Comparison of ENCODE assay signal across 1 cellular context in the genomic region with DNA sequence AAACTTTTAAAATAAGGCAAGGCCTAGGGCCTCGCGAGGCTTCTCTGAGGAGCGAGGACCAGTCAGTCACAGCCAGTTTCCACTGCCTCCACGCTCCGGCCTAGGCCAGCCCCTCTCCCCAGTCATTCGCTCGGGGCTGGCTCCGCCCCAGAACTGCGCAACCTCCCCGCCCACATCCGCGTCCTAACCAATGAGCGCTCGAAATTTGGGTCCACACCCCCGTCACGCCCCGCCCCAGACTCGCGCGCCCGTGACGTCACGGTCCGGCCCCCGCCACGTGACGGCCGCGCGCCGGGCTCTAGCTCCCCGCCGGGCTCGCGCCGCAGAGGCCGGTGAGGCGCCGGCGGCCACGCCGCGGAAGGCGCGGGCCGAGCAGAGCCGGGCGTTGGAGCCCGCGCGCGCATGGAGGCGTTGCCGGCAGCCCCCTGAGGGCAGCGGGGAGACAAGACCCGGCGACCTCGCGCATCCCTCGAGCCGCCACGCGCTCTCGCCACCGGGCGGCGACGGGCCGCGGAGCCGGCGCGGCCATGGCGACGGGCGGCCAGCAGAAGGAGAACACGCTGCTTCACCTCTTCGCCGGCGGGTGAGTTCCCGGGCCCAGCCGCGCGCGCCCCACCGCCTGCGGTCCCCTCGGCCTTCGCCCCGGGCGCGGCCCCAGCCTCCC.
TF ChIP-seq lines count a peak whose summit lies in the region.

A gene with protein sequence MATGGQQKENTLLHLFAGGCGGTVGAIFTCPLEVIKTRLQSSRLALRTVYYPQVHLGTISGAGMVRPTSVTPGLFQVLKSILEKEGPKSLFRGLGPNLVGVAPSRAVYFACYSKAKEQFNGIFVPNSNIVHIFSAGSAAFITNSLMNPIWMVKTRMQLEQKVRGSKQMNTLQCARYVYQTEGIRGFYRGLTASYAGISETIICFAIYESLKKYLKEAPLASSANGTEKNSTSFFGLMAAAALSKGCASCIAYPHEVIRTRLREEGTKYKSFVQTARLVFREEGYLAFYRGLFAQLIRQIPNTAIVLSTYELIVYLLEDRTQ (plus strand): TSS at position 301 of the 664 bp plus-strand sequence. CDS start 227 bp downstream, at position 528.

TF ChIP-seq in HepG2, 621 proteins besides CTCF, POLR2A, EP300 and RAD21 (continued from another document and continues in another):
- TF ChIP-seq, protein P1, sequence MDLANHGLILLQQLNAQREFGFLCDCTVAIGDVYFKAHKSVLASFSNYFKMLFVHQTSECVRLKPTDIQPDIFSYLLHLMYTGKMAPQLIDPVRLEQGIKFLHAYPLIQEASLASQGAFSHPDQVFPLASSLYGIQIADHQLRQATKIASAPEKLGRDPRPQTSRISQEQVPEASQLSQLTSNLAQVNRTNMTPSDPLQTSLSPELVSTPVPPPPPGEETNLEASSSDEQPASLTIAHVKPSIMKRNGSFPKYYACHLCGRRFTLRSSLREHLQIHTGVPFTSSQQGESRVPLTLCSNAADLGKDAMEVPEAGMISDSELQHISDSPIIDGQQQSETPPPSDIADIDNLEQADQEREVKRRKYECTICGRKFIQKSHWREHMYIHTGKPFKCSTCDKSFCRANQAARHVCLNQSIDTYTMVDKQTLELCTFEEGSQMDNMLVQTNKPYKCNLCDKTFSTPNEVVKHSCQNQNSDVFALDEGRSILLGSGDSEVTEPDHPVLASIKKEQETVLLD (CRISPR knock-in tag; IDR thresholded peaks at IDR 0.05; ENCODE audit: low read depth) = peak; percentile 44
- TF ChIP-seq ZNF232 (CRISPR knock-in tag; IDR thresholded peaks at IDR 0.05; ENCODE audit: borderline replicate concordance) (no peak; the same call in 1 of the 2 replicates), ZNF441 (CRISPR knock-in tag; IDR thresholded peaks at IDR 0.05; ENCODE audit: borderline replicate concordance) (no peak; the same call in 1 of the 2 replicates), ZNF550 (CRISPR knock-in tag; IDR thresholded peaks at IDR 0.05; ENCODE audit: borderline replicate concordance) (no peak), REL (CRISPR knock-in tag; conservative IDR thresholded peaks at IDR 0.05) (no peak), ZNF460 (CRISPR knock-in tag; IDR thresholded peaks at IDR 0.05; ENCODE audit: borderline replicate concordance) (no peak), MYC (CRISPR knock-in tag; IDR thresholded peaks at IDR 0.05; ENCODE audit: borderline replicate concordance) (peak; percentile 54), JUNB (CRISPR knock-in tag; IDR thresholded peaks at IDR 0.05; ENCODE audit: borderline replicate concordance) (no peak), ZFP37 (CRISPR knock-in tag; IDR thresholded peaks at IDR 0.05; ENCODE audit: borderline replicate concordance) (no peak), ZFX (CRISPR knock-in tag; IDR thresholded peaks at IDR 0.05; ENCODE audit: low read depth) (peak; percentile 92), MLLT10 (CRISPR knock-in tag; IDR thresholded peaks at IDR 0.05) (no peak), ARNTL (CRISPR knock-in tag; IDR thresholded peaks at IDR 0.05) (peak; percentile 68), ZNF136 (CRISPR knock-in tag; IDR thresholded peaks at IDR 0.05; ENCODE audit: low read depth) (no peak)
- TF ChIP-seq, protein P2, sequence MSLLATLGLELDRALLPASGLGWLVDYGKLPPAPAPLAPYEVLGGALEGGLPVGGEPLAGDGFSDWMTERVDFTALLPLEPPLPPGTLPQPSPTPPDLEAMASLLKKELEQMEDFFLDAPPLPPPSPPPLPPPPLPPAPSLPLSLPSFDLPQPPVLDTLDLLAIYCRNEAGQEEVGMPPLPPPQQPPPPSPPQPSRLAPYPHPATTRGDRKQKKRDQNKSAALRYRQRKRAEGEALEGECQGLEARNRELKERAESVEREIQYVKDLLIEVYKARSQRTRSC (CRISPR knock-in tag; IDR thresholded peaks at IDR 0.05; ENCODE audit: low read depth) = no peak
- TF ChIP-seq, protein P3, sequence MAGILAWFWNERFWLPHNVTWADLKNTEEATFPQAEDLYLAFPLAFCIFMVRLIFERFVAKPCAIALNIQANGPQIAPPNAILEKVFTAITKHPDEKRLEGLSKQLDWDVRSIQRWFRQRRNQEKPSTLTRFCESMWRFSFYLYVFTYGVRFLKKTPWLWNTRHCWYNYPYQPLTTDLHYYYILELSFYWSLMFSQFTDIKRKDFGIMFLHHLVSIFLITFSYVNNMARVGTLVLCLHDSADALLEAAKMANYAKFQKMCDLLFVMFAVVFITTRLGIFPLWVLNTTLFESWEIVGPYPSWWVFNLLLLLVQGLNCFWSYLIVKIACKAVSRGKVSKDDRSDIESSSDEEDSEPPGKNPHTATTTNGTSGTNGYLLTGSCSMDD (CRISPR knock-in tag; IDR thresholded peaks at IDR 0.05) = no peak
- TF ChIP-seq, protein P4, sequence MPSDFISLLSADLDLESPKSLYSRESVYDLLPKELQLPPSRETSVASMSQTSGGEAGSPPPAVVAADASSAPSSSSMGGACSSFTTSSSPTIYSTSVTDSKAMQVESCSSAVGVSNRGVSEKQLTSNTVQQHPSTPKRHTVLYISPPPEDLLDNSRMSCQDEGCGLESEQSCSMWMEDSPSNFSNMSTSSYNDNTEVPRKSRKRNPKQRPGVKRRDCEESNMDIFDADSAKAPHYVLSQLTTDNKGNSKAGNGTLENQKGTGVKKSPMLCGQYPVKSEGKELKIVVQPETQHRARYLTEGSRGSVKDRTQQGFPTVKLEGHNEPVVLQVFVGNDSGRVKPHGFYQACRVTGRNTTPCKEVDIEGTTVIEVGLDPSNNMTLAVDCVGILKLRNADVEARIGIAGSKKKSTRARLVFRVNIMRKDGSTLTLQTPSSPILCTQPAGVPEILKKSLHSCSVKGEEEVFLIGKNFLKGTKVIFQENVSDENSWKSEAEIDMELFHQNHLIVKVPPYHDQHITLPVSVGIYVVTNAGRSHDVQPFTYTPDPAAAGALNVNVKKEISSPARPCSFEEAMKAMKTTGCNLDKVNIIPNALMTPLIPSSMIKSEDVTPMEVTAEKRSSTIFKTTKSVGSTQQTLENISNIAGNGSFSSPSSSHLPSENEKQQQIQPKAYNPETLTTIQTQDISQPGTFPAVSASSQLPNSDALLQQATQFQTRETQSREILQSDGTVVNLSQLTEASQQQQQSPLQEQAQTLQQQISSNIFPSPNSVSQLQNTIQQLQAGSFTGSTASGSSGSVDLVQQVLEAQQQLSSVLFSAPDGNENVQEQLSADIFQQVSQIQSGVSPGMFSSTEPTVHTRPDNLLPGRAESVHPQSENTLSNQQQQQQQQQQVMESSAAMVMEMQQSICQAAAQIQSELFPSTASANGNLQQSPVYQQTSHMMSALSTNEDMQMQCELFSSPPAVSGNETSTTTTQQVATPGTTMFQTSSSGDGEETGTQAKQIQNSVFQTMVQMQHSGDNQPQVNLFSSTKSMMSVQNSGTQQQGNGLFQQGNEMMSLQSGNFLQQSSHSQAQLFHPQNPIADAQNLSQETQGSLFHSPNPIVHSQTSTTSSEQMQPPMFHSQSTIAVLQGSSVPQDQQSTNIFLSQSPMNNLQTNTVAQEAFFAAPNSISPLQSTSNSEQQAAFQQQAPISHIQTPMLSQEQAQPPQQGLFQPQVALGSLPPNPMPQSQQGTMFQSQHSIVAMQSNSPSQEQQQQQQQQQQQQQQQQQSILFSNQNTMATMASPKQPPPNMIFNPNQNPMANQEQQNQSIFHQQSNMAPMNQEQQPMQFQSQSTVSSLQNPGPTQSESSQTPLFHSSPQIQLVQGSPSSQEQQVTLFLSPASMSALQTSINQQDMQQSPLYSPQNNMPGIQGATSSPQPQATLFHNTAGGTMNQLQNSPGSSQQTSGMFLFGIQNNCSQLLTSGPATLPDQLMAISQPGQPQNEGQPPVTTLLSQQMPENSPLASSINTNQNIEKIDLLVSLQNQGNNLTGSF (CRISPR knock-in tag; IDR thresholded peaks at IDR 0.05) = no peak
- TF ChIP-seq, protein P5, sequence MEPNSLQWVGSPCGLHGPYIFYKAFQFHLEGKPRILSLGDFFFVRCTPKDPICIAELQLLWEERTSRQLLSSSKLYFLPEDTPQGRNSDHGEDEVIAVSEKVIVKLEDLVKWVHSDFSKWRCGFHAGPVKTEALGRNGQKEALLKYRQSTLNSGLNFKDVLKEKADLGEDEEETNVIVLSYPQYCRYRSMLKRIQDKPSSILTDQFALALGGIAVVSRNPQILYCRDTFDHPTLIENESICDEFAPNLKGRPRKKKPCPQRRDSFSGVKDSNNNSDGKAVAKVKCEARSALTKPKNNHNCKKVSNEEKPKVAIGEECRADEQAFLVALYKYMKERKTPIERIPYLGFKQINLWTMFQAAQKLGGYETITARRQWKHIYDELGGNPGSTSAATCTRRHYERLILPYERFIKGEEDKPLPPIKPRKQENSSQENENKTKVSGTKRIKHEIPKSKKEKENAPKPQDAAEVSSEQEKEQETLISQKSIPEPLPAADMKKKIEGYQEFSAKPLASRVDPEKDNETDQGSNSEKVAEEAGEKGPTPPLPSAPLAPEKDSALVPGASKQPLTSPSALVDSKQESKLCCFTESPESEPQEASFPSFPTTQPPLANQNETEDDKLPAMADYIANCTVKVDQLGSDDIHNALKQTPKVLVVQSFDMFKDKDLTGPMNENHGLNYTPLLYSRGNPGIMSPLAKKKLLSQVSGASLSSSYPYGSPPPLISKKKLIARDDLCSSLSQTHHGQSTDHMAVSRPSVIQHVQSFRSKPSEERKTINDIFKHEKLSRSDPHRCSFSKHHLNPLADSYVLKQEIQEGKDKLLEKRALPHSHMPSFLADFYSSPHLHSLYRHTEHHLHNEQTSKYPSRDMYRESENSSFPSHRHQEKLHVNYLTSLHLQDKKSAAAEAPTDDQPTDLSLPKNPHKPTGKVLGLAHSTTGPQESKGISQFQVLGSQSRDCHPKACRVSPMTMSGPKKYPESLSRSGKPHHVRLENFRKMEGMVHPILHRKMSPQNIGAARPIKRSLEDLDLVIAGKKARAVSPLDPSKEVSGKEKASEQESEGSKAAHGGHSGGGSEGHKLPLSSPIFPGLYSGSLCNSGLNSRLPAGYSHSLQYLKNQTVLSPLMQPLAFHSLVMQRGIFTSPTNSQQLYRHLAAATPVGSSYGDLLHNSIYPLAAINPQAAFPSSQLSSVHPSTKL (CRISPR knock-in tag; IDR thresholded peaks at IDR 0.05) = peak; percentile 36; the same call in 1 of the 2 replicates
- TF ChIP-seq, protein P6, sequence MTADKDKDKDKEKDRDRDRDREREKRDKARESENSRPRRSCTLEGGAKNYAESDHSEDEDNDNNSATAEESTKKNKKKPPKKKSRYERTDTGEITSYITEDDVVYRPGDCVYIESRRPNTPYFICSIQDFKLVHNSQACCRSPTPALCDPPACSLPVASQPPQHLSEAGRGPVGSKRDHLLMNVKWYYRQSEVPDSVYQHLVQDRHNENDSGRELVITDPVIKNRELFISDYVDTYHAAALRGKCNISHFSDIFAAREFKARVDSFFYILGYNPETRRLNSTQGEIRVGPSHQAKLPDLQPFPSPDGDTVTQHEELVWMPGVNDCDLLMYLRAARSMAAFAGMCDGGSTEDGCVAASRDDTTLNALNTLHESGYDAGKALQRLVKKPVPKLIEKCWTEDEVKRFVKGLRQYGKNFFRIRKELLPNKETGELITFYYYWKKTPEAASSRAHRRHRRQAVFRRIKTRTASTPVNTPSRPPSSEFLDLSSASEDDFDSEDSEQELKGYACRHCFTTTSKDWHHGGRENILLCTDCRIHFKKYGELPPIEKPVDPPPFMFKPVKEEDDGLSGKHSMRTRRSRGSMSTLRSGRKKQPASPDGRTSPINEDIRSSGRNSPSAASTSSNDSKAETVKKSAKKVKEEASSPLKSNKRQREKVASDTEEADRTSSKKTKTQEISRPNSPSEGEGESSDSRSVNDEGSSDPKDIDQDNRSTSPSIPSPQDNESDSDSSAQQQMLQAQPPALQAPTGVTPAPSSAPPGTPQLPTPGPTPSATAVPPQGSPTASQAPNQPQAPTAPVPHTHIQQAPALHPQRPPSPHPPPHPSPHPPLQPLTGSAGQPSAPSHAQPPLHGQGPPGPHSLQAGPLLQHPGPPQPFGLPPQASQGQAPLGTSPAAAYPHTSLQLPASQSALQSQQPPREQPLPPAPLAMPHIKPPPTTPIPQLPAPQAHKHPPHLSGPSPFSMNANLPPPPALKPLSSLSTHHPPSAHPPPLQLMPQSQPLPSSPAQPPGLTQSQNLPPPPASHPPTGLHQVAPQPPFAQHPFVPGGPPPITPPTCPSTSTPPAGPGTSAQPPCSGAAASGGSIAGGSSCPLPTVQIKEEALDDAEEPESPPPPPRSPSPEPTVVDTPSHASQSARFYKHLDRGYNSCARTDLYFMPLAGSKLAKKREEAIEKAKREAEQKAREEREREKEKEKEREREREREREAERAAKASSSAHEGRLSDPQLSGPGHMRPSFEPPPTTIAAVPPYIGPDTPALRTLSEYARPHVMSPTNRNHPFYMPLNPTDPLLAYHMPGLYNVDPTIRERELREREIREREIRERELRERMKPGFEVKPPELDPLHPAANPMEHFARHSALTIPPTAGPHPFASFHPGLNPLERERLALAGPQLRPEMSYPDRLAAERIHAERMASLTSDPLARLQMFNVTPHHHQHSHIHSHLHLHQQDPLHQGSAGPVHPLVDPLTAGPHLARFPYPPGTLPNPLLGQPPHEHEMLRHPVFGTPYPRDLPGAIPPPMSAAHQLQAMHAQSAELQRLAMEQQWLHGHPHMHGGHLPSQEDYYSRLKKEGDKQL (CRISPR knock-in tag; IDR thresholded peaks at IDR 0.05; ENCODE audit: low read depth) = no peak
- TF ChIP-seq, protein P7, sequence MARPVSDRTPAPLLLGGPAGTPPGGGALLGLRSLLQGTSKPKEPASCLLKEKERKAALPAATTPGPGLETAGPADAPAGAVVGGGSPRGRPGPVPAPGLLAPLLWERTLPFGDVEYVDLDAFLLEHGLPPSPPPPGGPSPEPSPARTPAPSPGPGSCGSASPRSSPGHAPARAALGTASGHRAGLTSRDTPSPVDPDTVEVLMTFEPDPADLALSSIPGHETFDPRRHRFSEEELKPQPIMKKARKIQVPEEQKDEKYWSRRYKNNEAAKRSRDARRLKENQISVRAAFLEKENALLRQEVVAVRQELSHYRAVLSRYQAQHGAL (CRISPR knock-in tag; IDR thresholded peaks at IDR 0.05; ENCODE audit: not compliant biosample characterization) = no peak
- TF ChIP-seq, protein P8, sequence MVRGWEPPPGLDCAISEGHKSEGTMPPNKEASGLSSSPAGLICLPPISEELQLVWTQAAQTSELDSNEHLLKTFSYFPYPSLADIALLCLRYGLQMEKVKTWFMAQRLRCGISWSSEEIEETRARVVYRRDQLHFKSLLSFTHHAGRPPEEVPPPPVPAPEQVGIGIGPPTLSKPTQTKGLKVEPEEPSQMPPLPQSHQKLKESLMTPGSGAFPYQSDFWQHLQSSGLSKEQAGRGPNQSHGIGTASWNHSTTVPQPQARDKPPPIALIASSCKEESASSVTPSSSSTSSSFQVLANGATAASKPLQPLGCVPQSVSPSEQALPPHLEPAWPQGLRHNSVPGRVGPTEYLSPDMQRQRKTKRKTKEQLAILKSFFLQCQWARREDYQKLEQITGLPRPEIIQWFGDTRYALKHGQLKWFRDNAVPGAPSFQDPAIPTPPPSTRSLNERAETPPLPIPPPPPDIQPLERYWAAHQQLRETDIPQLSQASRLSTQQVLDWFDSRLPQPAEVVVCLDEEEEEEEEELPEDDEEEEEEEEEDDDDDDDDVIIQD (CRISPR knock-in tag; IDR thresholded peaks at IDR 0.05; ENCODE audit: low read depth) = 0 out of 2 replicates have a peak, but pooled peaks have one; percentile 30
- TF ChIP-seq, protein P9, sequence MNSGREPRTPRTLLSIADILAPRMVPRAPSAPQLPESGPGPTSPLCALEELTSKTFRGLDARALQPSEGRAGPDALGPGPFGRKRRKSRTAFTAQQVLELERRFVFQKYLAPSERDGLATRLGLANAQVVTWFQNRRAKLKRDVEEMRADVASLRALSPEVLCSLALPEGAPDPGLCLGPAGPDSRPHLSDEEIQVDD (CRISPR knock-in tag; IDR thresholded peaks at IDR 0.05; ENCODE audit: borderline replicate concordance) = no peak; the same call in 1 of the 2 replicates
